22 cellular contexts compared by ENCODE assay signal in genomic region chr2:15980605-15981098, GRCh38. TPM values are rescaled to one million over a fixed set of nuclear protein-coding genes. Genes with fewer than 3 reads are reported as not detected.
"Had no signal": no experiment of that assay in that cellular context is flagged by ENCODE, and none has a peak within 500 bp of the region (broad histone marks: within the 10 kb centered on the region; RNA-seq: fewer than 3 reads in every experiment).

No MANE protein-coding gene starts in this region.

- H3K4me1 Mint-ChIP-seq: activated CD4-positive, alpha-beta T cell treated with anti-CD3 and anti-CD28 coated beads, Interleukin-2, amount 10 ng/mL, durations not matched to agents 24 days and 14 days had no signal

- H3K9me3 ChIP-seq: thyroid gland had no signal

- H3K27me3 Mint-ChIP-seq: activated CD4-positive, alpha-beta T cell treated with anti-CD3 and anti-CD28 coated beads, Interleukin-2, amount 10 ng/mL, durations not matched to agents 24 days and 14 days; activated naive CD4-positive, alpha-beta T cell treated with anti-CD3 and anti-CD28 coated beads, Interleukin-2, amount 10 ng/mL, durations not matched to agents 7 days and 5 days; activated naive CD8-positive, alpha-beta T cell treated with anti-CD3 and anti-CD28 coated beads, Interleukin-2, amount 50 U/mL, for 24 hours; activated T-cell treated with anti-CD3 and anti-CD28 coated beads, Interleukin-2, amount 50 U/mL, for 24 hours; brain; progenitor cell of endocrine pancreas; T-cell had no signal

- H3K4me3 ChIP-seq: dorsolateral prefrontal cortex, lung, thyroid gland had no signal

- H3K9me3 Mint-ChIP-seq: activated CD4-positive, alpha-beta T cell treated with anti-CD3 and anti-CD28 coated beads, Interleukin-2, amount 10 ng/mL, durations not matched to agents 24 days and 14 days; activated naive CD4-positive, alpha-beta T cell treated with anti-CD3 and anti-CD28 coated beads, Interleukin-2, amount 10 ng/mL, durations not matched to agents 7 days and 5 days; activated naive CD8-positive, alpha-beta T cell treated with anti-CD3 and anti-CD28 coated beads, Interleukin-2, amount 50 U/mL, for 24 hours; activated T-cell treated with anti-CD3 and anti-CD28 coated beads, Interleukin-2, amount 50 U/mL, for 24 hours; nephron; T-cell had no signal

- DNase-seq: activated CD4-positive, alpha-beta T cell treated with anti-CD3 and anti-CD28 coated beads, Interleukin-2, amount 10 ng/mL, durations not matched to agents 24 days and 14 days; activated CD8-positive, alpha-beta T cell treated with anti-CD3 and anti-CD28 coated beads, Interleukin-2, amount 10 ng/mL, durations not matched to agents 7 days and 5 days; activated naive CD4-positive, alpha-beta T cell treated with anti-CD3 and anti-CD28 coated beads, Interleukin-2, amount 10 ng/mL, durations not matched to agents 7 days and 5 days; activated naive CD8-positive, alpha-beta T cell treated with anti-CD3 and anti-CD28 coated beads, Interleukin-2, amount 50 U/mL, for 24 hours; activated T-cell treated with anti-CD3 and anti-CD28 coated beads, Interleukin-2, amount 50 U/mL, for 24 hours; anterior cingulate cortex; central memory CD4-positive, alpha-beta T cell; erythroblast; foreskin melanocyte; midbrain; stimulated activated CD4-positive, alpha-beta T cell treated with anti-CD3 and anti-CD28 coated beads, Interleukin-12 subunit alpha, Interleukin-12 subunit beta, amount 100 ng/mL, for 4 hours; stimulated activated CD4-positive, alpha-beta T cell treated with anti-CD3 and anti-CD28 coated beads, Interleukin-1b, Interleukin-23, amount 100 ng/mL, for 48 hours; stimulated activated CD8-positive, alpha-beta memory T cell treated with anti-CD3 and anti-CD28 coated beads, Interleukin-4, amount 100 ng/mL, for 48 hours; stimulated activated naive CD4-positive, alpha-beta T cell treated with Interleukin-2 at 50 U/mL for 16 hours; T-cell; thyroid gland had no signal

- H3K36me3 ChIP-seq: thyroid gland had no signal

- H3K27me3 ChIP-seq: dorsolateral prefrontal cortex, thyroid gland had no signal

- H3K36me3 Mint-ChIP-seq: activated naive CD4-positive, alpha-beta T cell treated with anti-CD3 and anti-CD28 coated beads, Interleukin-2, amount 10 ng/mL, durations not matched to agents 7 days and 5 days; brain; T-cell had no signal

- ATAC-seq: activated CD8-positive, alpha-beta T cell treated with anti-CD3 and anti-CD28 coated beads, Interleukin-2, amount 10 ng/mL, durations not matched to agents 7 days and 5 days; activated naive CD8-positive, alpha-beta T cell treated with anti-CD3 and anti-CD28 coated beads, Interleukin-2, amount 50 U/mL, for 24 hours; T-cell had no signal

- H3K27ac ChIP-seq: dorsolateral prefrontal cortex, thyroid gland had no signal

- H3K4me3 Mint-ChIP-seq: activated CD4-positive, alpha-beta T cell treated with anti-CD3 and anti-CD28 coated beads, Interleukin-2, amount 10 ng/mL, durations not matched to agents 24 days and 14 days; activated CD8-positive, alpha-beta T cell treated with anti-CD3 and anti-CD28 coated beads, Interleukin-2, amount 10 ng/mL, durations not matched to agents 7 days and 5 days; activated naive CD4-positive, alpha-beta T cell treated with anti-CD3 and anti-CD28 coated beads, Interleukin-2, amount 10 ng/mL, durations not matched to agents 7 days and 5 days; activated naive CD8-positive, alpha-beta T cell treated with anti-CD3 and anti-CD28 coated beads, Interleukin-2, amount 50 U/mL, for 24 hours; activated T-cell treated with anti-CD3 and anti-CD28 coated beads, Interleukin-2, amount 50 U/mL, for 24 hours; nephron; T-cell had no signal

- H3K4me1 ChIP-seq: thyroid gland had no signal

- H3K27ac Mint-ChIP-seq: activated CD4-positive, alpha-beta T cell treated with anti-CD3 and anti-CD28 coated beads, Interleukin-2, amount 10 ng/mL, durations not matched to agents 24 days and 14 days; activated CD8-positive, alpha-beta T cell treated with anti-CD3 and anti-CD28 coated beads, Interleukin-2, amount 10 ng/mL, durations not matched to agents 7 days and 5 days; activated naive CD4-positive, alpha-beta T cell treated with anti-CD3 and anti-CD28 coated beads, Interleukin-2, amount 10 ng/mL, durations not matched to agents 7 days and 5 days; activated naive CD8-positive, alpha-beta T cell treated with anti-CD3 and anti-CD28 coated beads, Interleukin-2, amount 50 U/mL, for 24 hours; activated T-cell treated with anti-CD3 and anti-CD28 coated beads, Interleukin-2, amount 50 U/mL, for 24 hours; nephron; progenitor cell of endocrine pancreas; T-cell had no signal

RNA-seq across cellular contexts. Expression of gene MYCN, which starts 40.3 kb away (rescaled TPM):
- total RNA-seq: activated CD4-positive, alpha-beta T cell treated with anti-CD3 and anti-CD28 coated beads, Interleukin-2, amount 10 ng/mL, durations not matched to agents 24 days and 14 days; activated CD8-positive, alpha-beta T cell treated with anti-CD3 and anti-CD28 coated beads, Interleukin-2, amount 10 ng/mL, durations not matched to agents 7 days and 5 days; subcutaneous adipose tissue had no signal
